30 cellular contexts compared by ENCODE assay signal in the genomic region with DNA sequence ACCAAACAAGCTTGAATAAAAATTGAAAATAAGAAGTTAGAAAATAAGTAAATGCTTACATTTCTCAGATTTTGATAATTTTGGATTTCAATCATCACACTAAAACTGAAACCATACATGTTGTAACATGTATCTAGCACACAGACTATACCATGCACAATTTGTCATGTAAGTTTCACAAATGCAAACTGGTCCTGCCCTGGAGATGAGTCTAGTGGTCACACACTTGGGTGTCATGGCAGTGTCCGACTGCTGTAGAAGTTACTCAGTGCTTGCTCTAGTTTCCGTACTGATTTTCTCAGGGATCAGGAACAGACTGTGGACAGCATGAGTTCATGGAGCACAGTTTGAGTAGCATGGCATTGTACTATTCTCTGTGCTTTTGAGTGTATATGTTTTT.
"Had no signal": no experiment of that assay in that cellular context is flagged by ENCODE, and none has a peak within 500 bp of the region (broad histone marks: within the 10 kb centered on the region; RNA-seq: fewer than 3 reads in every experiment).

No MANE protein-coding gene starts in this region.

- H3K27ac ChIP-seq: adrenal gland, body of pancreas, brain microvascular endothelial cell, breast epithelium had no signal

- DNase-seq: activated B cell treated with CpG ODN at 0.5 μM for 24 hours; activated CD4-positive, alpha-beta memory T cell treated with anti-CD3 and anti-CD28 coated beads for 36 hours; activated CD4-positive, alpha-beta T cell treated with anti-CD3 and anti-CD28 coated beads for 4 hours; activated CD4-positive, alpha-beta T cell treated with anti-CD3 and anti-CD28 coated beads, Interleukin-2, amount 10 ng/mL, durations not matched to agents 24 days and 14 days; activated CD4-positive, alpha-beta T cell treated with anti-CD3 and anti-CD28 coated beads, Interleukin-2, amount 50 U/mL, for 1 hour; activated CD4-positive, alpha-beta T cell treated with anti-CD3 and anti-CD28 coated beads, Interleukin-2, amount 50 U/mL, for 4 hours; activated CD4-positive, CD25-positive, alpha-beta regulatory T cell treated with anti-CD3 and anti-CD28 coated beads, Interleukin-2, amount 50 U/mL, for 72 hours; activated CD8-positive, alpha-beta memory T cell treated with anti-CD3 and anti-CD28 coated beads, Interleukin-2, amount 50 U/mL, for 4 hours; activated CD8-positive, alpha-beta T cell treated with anti-CD3 and anti-CD28 coated beads for 36 hours; activated effector memory CD4-positive, alpha-beta T cell treated with anti-CD3 and anti-CD28 coated beads, Interleukin-2, amount 50 U/mL, for 16 hours; activated gamma-delta T cell treated with Interleukin-2 at 50 U/mL for 16 hours; activated naive CD4-positive, alpha-beta T cell; activated naive CD4-positive, alpha-beta T cell treated with anti-CD3 and anti-CD28 coated beads for 36 hours; activated naive CD4-positive, alpha-beta T cell treated with anti-CD3 and anti-CD28 coated beads, Interleukin-2, amount 50 U/mL, for 16 hours; activated naive CD8-positive, alpha-beta T cell treated with anti-CD3 and anti-CD28 coated beads for 36 hours; activated T-cell treated with anti-CD3 and anti-CD28 coated beads for 4 hours; activated T-cell treated with anti-CD3 and anti-CD28 coated beads, Interleukin-2, amount 50 U/mL, for 1 hour; activated T-cell treated with anti-CD3 and anti-CD28 coated beads, Interleukin-2, amount 50 U/mL, for 4 hours; activated T-cell treated with anti-CD3 and anti-CD28 coated beads, Interleukin-2, amount 50 U/mL, for 72 hours; adrenal gland; amniotic stem cell; aorta; body of pancreas; brain microvascular endothelial cell; central memory CD4-positive, alpha-beta T cell; T-helper 2 cell; T-helper 9 cell had no signal

- H3K27me3 ChIP-seq: adrenal gland, body of pancreas, brain microvascular endothelial cell, breast epithelium had no signal

- H3K4me1 ChIP-seq: adrenal gland, body of pancreas, breast epithelium had no signal

- ATAC-seq: activated CD8-positive, alpha-beta T cell treated with anti-CD3 and anti-CD28 coated beads for 36 hours; activated naive CD4-positive, alpha-beta T cell treated with anti-CD3 and anti-CD28 coated beads, Interleukin-2, amount 50 U/mL, for 72 hours; activated T-cell treated with anti-CD3 and anti-CD28 coated beads, Interleukin-2, amount 50 U/mL, for 4 hours; activated T-cell treated with anti-CD3 and anti-CD28 coated beads, Interleukin-2, amount 50 U/mL, for 72 hours; activated T-helper 17 cell treated with anti-CD3 and anti-CD28 coated beads, Interleukin-2, amount 50 U/mL, for 72 hours; body of pancreas had no signal

- H3K36me3 ChIP-seq: adrenal gland, brain microvascular endothelial cell, breast epithelium had no signal

- H3K4me3 ChIP-seq: adrenal gland, body of pancreas, breast epithelium had no signal

- H3K9me3 ChIP-seq: adrenal gland, body of pancreas, breast epithelium had no signal
